ENCODE assay signal across 20 cellular contexts in the genomic region with DNA sequence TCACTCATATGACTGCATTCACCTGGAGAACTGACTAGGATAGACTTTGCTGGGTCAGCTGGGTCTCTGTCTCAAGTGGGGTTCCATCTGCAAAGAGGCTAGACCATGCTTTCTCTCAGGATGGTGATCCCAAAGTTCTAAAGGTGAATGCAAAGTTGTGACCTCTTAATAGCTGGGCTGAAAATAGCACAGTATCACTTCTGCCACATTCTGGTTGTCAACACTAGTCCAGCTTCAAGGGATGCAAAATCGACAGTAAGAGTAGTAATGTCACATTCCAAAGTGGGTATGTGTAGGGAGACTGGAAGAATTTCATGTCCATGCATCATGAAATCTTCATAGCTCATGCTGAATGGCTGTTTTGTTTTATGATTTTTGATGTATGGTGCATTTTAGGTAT.
A peak's percentile ranks its signal among the peaks of the same experiment; 100 is the strongest.
DNase-seq lines count a peak whose midpoint lies in the region; ATAC-seq and TF ChIP-seq lines count a peak whose summit lies in the region.
"Had no signal": no experiment of that assay in that cellular context is flagged by ENCODE, and none has a peak within 500 bp of the region (broad histone marks: within the 10 kb centered on the region; RNA-seq: fewer than 3 reads in every experiment).

No MANE protein-coding gene starts in this region.

- H3K36me3 ChIP-seq in right atrium auricular region: no peaks in the 10 kb centered on the region
- no peaks in the 10 kb centered on the region for H3K36me3 ChIP-seq in heart left ventricle
- H3K36me3 ChIP-seq in left ventricle myocardium inferior: no peaks in the 10 kb centered on the region
- H3K36me3 ChIP-seq in osteoblast (ENCODE audit: insufficient read depth, low read length): no peaks in the 10 kb centered on the region

- H3K79me2 ChIP-seq in osteoblast (ENCODE audit: insufficient read depth, low read length): no peaks in the 10 kb centered on the region

- H4K20me1 ChIP-seq in osteoblast (ENCODE audit: insufficient read depth, low read length): no peaks in the 10 kb centered on the region

- ATAC-seq in Right ventricle myocardium superior (ENCODE audit: poor library complexity) (peak; percentile 94), heart left ventricle (peak; percentile 90 to 92 (median 91))
- ATAC-seq: A549 had no signal

- H3K4me2 ChIP-seq in osteoblast (ENCODE audit: insufficient read depth, low read length): no peak overlapping the region
- H3K4me2 ChIP-seq: A549 had no signal

- no peak for TF ChIP-seq POLR2A in heart left ventricle (IDR thresholded peaks at IDR 0.05)

- DNase-seq in Right ventricle myocardium superior: no peak
- no peak for DNase-seq in right atrium auricular region (ENCODE audit: low spot score)
- no peak for DNase-seq in heart left ventricle
- no peak for DNase-seq in left ventricle myocardium inferior
- DNase-seq in osteoblast (ENCODE audit: insufficient read length, low spot score, missing footprints): peak; percentile 17
- DNase-seq in AG20443 (ENCODE audit: low spot score): no peak
- DNase-seq in cerebellum (ENCODE audit: low spot score): no peak
- no peak for DNase-seq in DMS114 treated with DMSO at 0.1 percent for 48 hours (lab: John Stamatoyannopoulos, UW; ENCODE audit: unreplicated experiment)
- DNase-seq: 8988T; ACHN; C1 segment of cervical spinal cord; Calu3; CD4-positive, alpha-beta memory T cell; COR-L47; DMS153; DND-41; GM23248; H7; HCEC 1CT had no signal

- intact Hi-C loops in Right ventricle myocardium superior (cut with DNase I): no loop called here
- intact Hi-C loops in heart left ventricle (cut with DNase I): no loop called here
- intact Hi-C loops in left ventricle myocardium inferior (cut with micrococcal nuclease): no loop called here

- no peak overlapping the region for H2AFZ ChIP-seq in osteoblast (ENCODE audit: low read length)
- H2AFZ ChIP-seq: GM23248 had no signal

- TF ChIP-seq CTCF in right atrium auricular region (IDR thresholded peaks at IDR 0.05): no peak
- TF ChIP-seq CTCF in heart left ventricle (IDR thresholded peaks at IDR 0.05): no peak
- TF ChIP-seq CTCF in left ventricle myocardium inferior (IDR thresholded peaks at IDR 0.05; ENCODE audit: borderline replicate concordance): no peak
- TF ChIP-seq CTCF in osteoblast (IDR thresholded peaks at IDR 0.05; ENCODE audit: extremely low read depth, low read depth, low read length): no peak

- no peaks in the 10 kb centered on the region for H3K27me3 ChIP-seq in right atrium auricular region
- no peaks in the 10 kb centered on the region for H3K27me3 ChIP-seq in heart left ventricle
- H3K27me3 ChIP-seq in left ventricle myocardium inferior (ENCODE audit: low read depth): no peaks in the 10 kb centered on the region
- H3K27me3 ChIP-seq in osteoblast (ENCODE audit: insufficient read depth, low read length): no peaks in the 10 kb centered on the region

- H3K27ac ChIP-seq in right atrium auricular region: no peak overlapping the region
- H3K27ac ChIP-seq in heart left ventricle: peak overlapping the region in 7 of 12 donors; percentile 30 to 73 (median 35)
- peak overlapping the region; percentile 65 for H3K27ac ChIP-seq in left ventricle myocardium inferior (replicated peaks)
- H3K27ac ChIP-seq in osteoblast (ENCODE audit: low read depth, low read length): no peak overlapping the region
- H3K27ac ChIP-seq: A549, GM23248 had no signal

- no peaks in the 10 kb centered on the region for H3K9me3 ChIP-seq in right atrium auricular region
- H3K9me3 ChIP-seq in heart left ventricle: no peaks in the 10 kb centered on the region
- H3K9me3 ChIP-seq in left ventricle myocardium inferior (replicated peaks): no peaks in the 10 kb centered on the region
- H3K9me3 ChIP-seq in osteoblast (ENCODE audit: low read depth, low read length): peaks cover 8% of the 10 kb centered on the region
- H3K9me3 ChIP-seq: A549 had no signal

- H3K4me1 ChIP-seq in right atrium auricular region (no peaks in the 10 kb centered on the region), heart left ventricle (peaks cover 0 to 20% (median 2%) of the 10 kb centered on the region in 12 donors), left ventricle myocardium inferior (peaks cover 9% of the 10 kb centered on the region), osteoblast (ENCODE audit: insufficient read depth, low read length) (no peaks in the 10 kb centered on the region)
- H3K4me1 ChIP-seq: A549 had no signal

- H3K4me3 ChIP-seq in right atrium auricular region (no peak overlapping the region), heart left ventricle (no peak overlapping the region), left ventricle myocardium inferior (no peak overlapping the region), osteoblast (ENCODE audit: insufficient read depth, low read length) (no peak overlapping the region)
- H3K4me3 ChIP-seq: A549, GM23248 had no signal

- WGBS in heart left ventricle, 4 donors: 18 to 41% (median 22%) methylated on average over 1 of the region's 1 CpG

Comparison
In these comparisons a context has a peak if more than half of its experiments do, and no peak if none do; other contexts are left out.
1. H3K27ac ChIP-seq: peak in heart left ventricle (7 of 12) and left ventricle myocardium inferior (single experiment); none in right atrium auricular region (0 of 2) and osteoblast (single experiment).